8 cellular contexts compared by ENCODE assay signal in the genomic region with DNA sequence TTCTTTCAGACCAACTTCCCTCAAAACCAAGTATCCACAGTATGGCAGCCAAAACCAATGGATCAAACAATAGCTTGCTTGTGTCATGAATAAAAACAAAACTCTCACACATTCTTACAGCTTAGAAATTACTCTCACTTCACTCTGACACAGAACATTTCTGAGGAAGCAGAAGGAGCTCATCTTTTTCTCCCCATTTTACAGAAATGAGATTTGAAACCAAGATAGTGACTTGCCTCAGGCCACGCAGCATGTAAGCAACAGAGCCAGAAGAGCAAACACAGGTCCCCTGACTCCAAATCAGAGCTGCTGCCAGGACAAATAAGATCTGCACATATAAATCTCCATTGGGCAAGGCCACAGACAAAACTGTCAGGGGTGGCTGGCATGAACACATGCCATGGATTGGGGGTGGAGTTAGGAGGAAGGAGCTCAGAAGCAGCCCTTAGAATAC.
DNase-seq lines count a peak whose midpoint lies in the region; ATAC-seq lines count a peak whose summit lies in the region.

No MANE protein-coding gene starts in this region.

- no peak overlapping the region for H3K4me3 Mint-ChIP-seq in activated naive CD4-positive, alpha-beta T cell treated with anti-CD3 and anti-CD28 coated beads for 36 hours

- H3K27ac Mint-ChIP-seq in activated naive CD4-positive, alpha-beta T cell treated with anti-CD3 and anti-CD28 coated beads for 36 hours = peak overlapping the region; percentile 15

- no peaks in the 10 kb centered on the region for H3K27me3 Mint-ChIP-seq in activated naive CD4-positive, alpha-beta T cell treated with anti-CD3 and anti-CD28 coated beads for 36 hours (ENCODE audit: low read depth)

- H3K9me3 Mint-ChIP-seq in activated naive CD4-positive, alpha-beta T cell treated with anti-CD3 and anti-CD28 coated beads for 36 hours = no peaks in the 10 kb centered on the region

- intact Hi-C loops in activated naive CD4-positive, alpha-beta T cell treated with anti-CD3 and anti-CD28 coated beads for 36 hours (cut with micrococcal nuclease) = loop anchor here (1.0 to 5.0 kb wide), 5 partner anchors 36 to 280 kb away; partner anchors contain the start of genes CCDC90B and RAB30

- DNase-seq in activated naive CD4-positive, alpha-beta T cell treated with anti-CD3 and anti-CD28 coated beads for 36 hours = peak; percentile 41
- DNase-seq in activated naive CD4-positive, alpha-beta T cell (lab: John Stamatoyannopoulos, UW) = no peak
- peak; percentile 61 for DNase-seq in RPMI8226
- DNase-seq in midbrain (lab: John Stamatoyannopoulos, UW) = peak; percentile 41
- DNase-seq in A172 (ENCODE audit: low spot score) = no peak
- DNase-seq in HUDEP-2 (lab: John Stamatoyannopoulos, UW; ENCODE audit: unreplicated experiment in 76 of 76) = no peak

- H3K36me3 Mint-ChIP-seq in activated naive CD4-positive, alpha-beta T cell treated with anti-CD3 and anti-CD28 coated beads for 36 hours (ENCODE audit: low read depth) = no peaks in the 10 kb centered on the region

- CTCF ChIA-PET in activated naive CD4-positive, alpha-beta T cell treated with anti-CD3 and anti-CD28 coated beads for 36 hours (lab: Charles Lee) = interaction anchor here (0.6 to 1.2 kb wide), 5 partner anchors 17 to 275 kb away, joined by 3 read pairs; no protein-coding TSS in a partner anchor

- peaks cover 51% of the 10 kb centered on the region for H3K4me1 Mint-ChIP-seq in activated naive CD4-positive, alpha-beta T cell treated with anti-CD3 and anti-CD28 coated beads for 36 hours (ENCODE audit: low read depth)

- ATAC-seq in HG02798 (IDR thresholded peaks at IDR 0.05; ENCODE audit: poor library complexity, unreplicated experiment) = peak; percentile 79
- ATAC-seq in HG03175 (IDR thresholded peaks at IDR 0.05; ENCODE audit: unreplicated experiment) = no peak

Comparison
In these comparisons a context has a peak if more than half of its experiments do, and no peak if none do; other contexts are left out.
1. DNase-seq: peak in activated naive CD4-positive, alpha-beta T cell treated with anti-CD3 and anti-CD28 coated beads for 36 hours (single experiment), RPMI8226 (single experiment) and midbrain (single experiment); none in activated naive CD4-positive, alpha-beta T cell (0 of 4), A172 (single experiment) and HUDEP-2 (0 of 76).